10 cellular contexts compared by ENCODE assay signal in genomic region chr13:72651196-72651595, GRCh38.
DNase-seq lines count a peak whose midpoint lies in the region; ATAC-seq, FAIRE-seq and TF ChIP-seq lines count a peak whose summit lies in the region.
"Had no signal": no experiment of that assay in that cellular context is flagged by ENCODE, and none has a peak within 500 bp of the region (broad histone marks: within the 10 kb centered on the region; RNA-seq: fewer than 3 reads in every experiment).

No MANE protein-coding gene starts in this region.

- DNase-seq in left ventricle myocardium inferior = no peak
- no peak for DNase-seq in right cardiac atrium
- peak; percentile 0 for DNase-seq in fibroblast of mammary gland (ENCODE audit: low read depth)
- DNase-seq in urothelium cell line (ENCODE audit: low spot score) = peak; percentile 13
- no peak for DNase-seq in substantia nigra (lab: John Stamatoyannopoulos, UW)
- no peak for DNase-seq in glomerular visceral epithelial cell (ENCODE audit: extremely low spot score)
- no peak for DNase-seq in DMS114 treated with DMSO at 0.1 percent for 48 hours (lab: John Stamatoyannopoulos, UW; ENCODE audit: unreplicated experiment)

- ATAC-seq in right cardiac atrium = no peak

- no peaks in the 10 kb centered on the region for H3K79me2 ChIP-seq in OCI-LY3 (ENCODE audit: low read length)

- peak; percentile 13 for FAIRE-seq in urothelium cell line (lab: Jason Lieb, UNC)

- H3K9ac ChIP-seq in OCI-LY3 (ENCODE audit: low read length) = no peak overlapping the region
- H3K9ac ChIP-seq: BLaER1 had no signal

- H3K27ac ChIP-seq in left ventricle myocardium inferior (replicated peaks) (no peak overlapping the region), right cardiac atrium (ENCODE audit: low read length) (no peak overlapping the region), OCI-LY3 (ENCODE audit: low read length) (no peak overlapping the region), substantia nigra (ENCODE audit: low read depth, low read length, poor library complexity, severe bottlenecking) (no peak overlapping the region)
- H3K27ac ChIP-seq: BLaER1, tibial nerve had no signal

- H3K4me1 ChIP-seq in left ventricle myocardium inferior (no peaks in the 10 kb centered on the region), right cardiac atrium (ENCODE audit: control insufficient read depth, insufficient read depth, low read length) (no peaks in the 10 kb centered on the region), OCI-LY3 (ENCODE audit: low read length) (peaks cover 4% of the 10 kb centered on the region)

- no peak overlapping the region for H3K4me3 ChIP-seq in left ventricle myocardium inferior
- H3K4me3 ChIP-seq in right cardiac atrium (ENCODE audit: low read length) = no peak overlapping the region
- peak overlapping the region; percentile 19 for H3K4me3 ChIP-seq in OCI-LY3 (ENCODE audit: low read length)
- H3K4me3 ChIP-seq in fibroblast of mammary gland (ENCODE audit: control insufficient read depth, low read depth, low read length) = no peak overlapping the region
- H3K4me3 ChIP-seq: BLaER1, tibial nerve had no signal

- H3K36me3 ChIP-seq in left ventricle myocardium inferior (no peaks in the 10 kb centered on the region), OCI-LY3 (replicated peaks; ENCODE audit: low read depth, low read length) (no peaks in the 10 kb centered on the region)
- H3K36me3 ChIP-seq: BLaER1, tibial nerve had no signal

- TF ChIP-seq CTCF in left ventricle myocardium inferior (IDR thresholded peaks at IDR 0.05; ENCODE audit: borderline replicate concordance) = peak; percentile 31
- TF ChIP-seq CTCF in OCI-LY3 (IDR thresholded peaks at IDR 0.05; ENCODE audit: low read depth, low read length) = peak; percentile 83
- TF ChIP-seq CTCF in fibroblast of mammary gland (conservative IDR thresholded peaks at IDR 0.05; ENCODE audit: control insufficient read depth, insufficient read depth, low read depth, low read length) = no peak

- no peaks in the 10 kb centered on the region for H3K9me3 ChIP-seq in left ventricle myocardium inferior (replicated peaks)
- no peaks in the 10 kb centered on the region for H3K9me3 ChIP-seq in right cardiac atrium (ENCODE audit: control insufficient read depth, low read length)
- no peaks in the 10 kb centered on the region for H3K9me3 ChIP-seq in OCI-LY3 (ENCODE audit: insufficient read depth, low read length)
- H3K9me3 ChIP-seq: BLaER1, tibial nerve had no signal

- H4K20me1 ChIP-seq in OCI-LY3 (ENCODE audit: insufficient read depth, low read length) = no peaks in the 10 kb centered on the region
- H4K20me1 ChIP-seq: BLaER1 had no signal

- intact Hi-C loops in left ventricle myocardium inferior (cut with micrococcal nuclease) (no loop called here), right cardiac atrium (cut with DNase I) (no loop called here)

- peak overlapping the region; percentile 67 for H3K4me2 ChIP-seq in OCI-LY3 (ENCODE audit: low read length)
- H3K4me2 ChIP-seq: BLaER1 had no signal

- 41% methylated on average over 5 of the region's 5 CpGs for WGBS in right cardiac atrium

- H3K27me3 ChIP-seq in left ventricle myocardium inferior (ENCODE audit: low read depth) (no peaks in the 10 kb centered on the region), right cardiac atrium (ENCODE audit: control insufficient read depth, insufficient read depth) (no peaks in the 10 kb centered on the region), OCI-LY3 (ENCODE audit: low read depth, low read length) (no peaks in the 10 kb centered on the region)
- H3K27me3 ChIP-seq: BLaER1, tibial nerve had no signal

- peak overlapping the region; percentile 29 for H2AFZ ChIP-seq in OCI-LY3 (ENCODE audit: low read depth, low read length)

Comparison
In these comparisons a context has a peak if more than half of its experiments do, and no peak if none do; other contexts are left out.
1. DNase-seq: peak in fibroblast of mammary gland (single experiment) and urothelium cell line (single experiment); none in left ventricle myocardium inferior (single experiment), right cardiac atrium (0 of 3), substantia nigra (0 of 49), glomerular visceral epithelial cell (single experiment) and DMS114 treated with DMSO at 0.1 percent for 48 hours (single experiment).